ENCODE assay signal across 1 cellular context in genomic region chr19:10878253-10878652, GRCh38.
TF ChIP-seq lines count a peak whose summit lies in the region.

No MANE protein-coding gene starts in this region.

TF ChIP-seq in HCT116, 20 proteins besides CTCF, POLR2A, EP300 and RAD21:
- TF ChIP-seq REST (IDR thresholded peaks at IDR 0.05; ENCODE audit: low read depth) (no peak), SRF (IDR thresholded peaks at IDR 0.05; ENCODE audit: low read depth) (no peak), CEBPB (IDR thresholded peaks at IDR 0.05; ENCODE audit: low read depth) (no peak), SIN3A (IDR thresholded peaks at IDR 0.05; ENCODE audit: low read depth) (no peak), EGR1 (IDR thresholded peaks at IDR 0.05; ENCODE audit: low read depth) (no peak), YY1 (IDR thresholded peaks at IDR 0.05; ENCODE audit: extremely low read depth, insufficient replicate concordance, low read depth, low read length) (no peak), EZH2 (IDR thresholded peaks at IDR 0.05) (no peak), ZNF274 (IDR thresholded peaks at IDR 0.05; ENCODE audit: low read depth, low read length) (no peak), EZH2phosphoT487 (IDR thresholded peaks at IDR 0.05; ENCODE audit: borderline replicate concordance) (no peak)
TF ChIP-seq in HCT116: peak in this region for 0.
